In genomic region chr1:228100822-228101613, GRCh38 we compare ENCODE assay signal across 9 cellular contexts. TPM values are rescaled to one million over a fixed set of nuclear protein-coding genes. Genes with fewer than 3 reads are reported as not detected.
DNase-seq lines count a peak whose midpoint lies in the region; FAIRE-seq and TF ChIP-seq lines count a peak whose summit lies in the region.
"Had no signal": no experiment of that assay in that cellular context is flagged by ENCODE, and none has a peak within 500 bp of the region (broad histone marks: within the 10 kb centered on the region; RNA-seq: fewer than 3 reads in every experiment).

No MANE protein-coding gene starts in this region.

- TSS peak; percentile 77 for BruUV-seq in mammary epithelial cell (replicated peaks; lab: Mats Ljungman, UMichigan)

- H3K27me3 Mint-ChIP-seq in IgD-negative memory B cell (no peaks in the 10 kb centered on the region), osteocyte (ENCODE audit: unreplicated experiment) (no peaks in the 10 kb centered on the region)

- intact Hi-C loops in mammary epithelial cell (cut with micrococcal nuclease): loop anchor here (5.0 kb wide), 1 partner anchor 41 kb away; the partner anchor contains the start of gene GUK1

- no peak for TF ChIP-seq CTCF in D721Med (IDR thresholded peaks at IDR 0.05; ENCODE audit: insufficient read depth, missing control alignments)
- TF ChIP-seq CTCF in mammary epithelial cell (conservative IDR thresholded peaks at IDR 0.05 in 1 of 2, IDR thresholded peaks at IDR 0.05 in 1 of 2; ENCODE audit: extremely low read depth in 1 of 2, insufficient read depth in 1 of 2, low read depth in 1 of 2, low read length in 2 of 2): no peak
- no peak for TF ChIP-seq CTCF in osteocyte (IDR thresholded peaks at IDR 0.05)

- peak overlapping the region in 2 of 3 experiments; percentile 82 to 96 for H3K4me3 ChIP-seq in mammary epithelial cell (replicated peaks in 1 of 3; ENCODE audit: insufficient read depth in 1 of 3, low read depth in 2 of 3, low read length in 3 of 3)

- H3K27me3 ChIP-seq in mammary epithelial cell (ENCODE audit: insufficient read depth, low read length): no peaks in the 10 kb centered on the region

- H3K9me3 ChIP-seq in mammary epithelial cell (replicated peaks; ENCODE audit: insufficient read depth, low read length): no peaks in the 10 kb centered on the region

- H4K20me1 ChIP-seq in mammary epithelial cell (ENCODE audit: insufficient read depth, low read length): peaks cover 12% of the 10 kb centered on the region

- 80% methylated on average over 10 of the region's 12 CpGs for WGBS in mammary epithelial cell (ENCODE audit: low coverage, missing lambda C conversion rate)

- peak; percentile 21 for DNase-seq in D721Med (ENCODE audit: insufficient read length, low spot score)
- DNase-seq in mammary epithelial cell: no peak
- DNase-seq in osteocyte (ENCODE audit: extremely low spot score, unreplicated experiment): no peak
- DNase-seq in NOMO-1 (lab: John Stamatoyannopoulos, UW; ENCODE audit: unreplicated experiment in 2 of 2): no peak
- DNase-seq in MV-4-11 (lab: John Stamatoyannopoulos, UW): no peak
- no peak for DNase-seq in epidermal melanocyte (ENCODE audit: insufficient read length, low spot score)
- DNase-seq: stimulated activated CD8-positive, alpha-beta memory T cell treated with anti-CD3 and anti-CD28 coated beads, Interleukin-4, amount 100 ng/mL, for 48 hours had no signal

- no peak overlapping the region for H2AFZ ChIP-seq in mammary epithelial cell (ENCODE audit: low read depth, low read length)

- no peak for FAIRE-seq in D721Med (lab: Jason Lieb, UNC)
- FAIRE-seq: colon had no signal

- peak overlapping the region in 2 of 3 donors; percentile 41 to 87 for H3K27ac Mint-ChIP-seq in IgD-negative memory B cell
- H3K27ac Mint-ChIP-seq in osteocyte (ENCODE audit: unreplicated experiment): peak overlapping the region; percentile 41

- no peak overlapping the region for H3K9ac ChIP-seq in mammary epithelial cell (ENCODE audit: insufficient read depth, low read length)

- dilution Hi-C loops in mammary epithelial cell (cut with HindIII; ENCODE audit: low sequenced_read_pairs): no loop called here

- H3K36me3 Mint-ChIP-seq in IgD-negative memory B cell (no peaks in the 10 kb centered on the region), osteocyte (ENCODE audit: unreplicated experiment) (peaks cover 20% of the 10 kb centered on the region)

- H3K4me1 Mint-ChIP-seq in IgD-negative memory B cell (peaks cover 9 to 15% (median 12%) of the 10 kb centered on the region in 3 donors), osteocyte (ENCODE audit: unreplicated experiment) (peaks cover 18% of the 10 kb centered on the region)

- in situ Hi-C loops in mammary epithelial cell (cut with MboI; ENCODE audit: low sequenced_read_pairs in 2 of 2): no loop called here

- H3K4me2 ChIP-seq in mammary epithelial cell (ENCODE audit: insufficient read depth, low read depth, low read length): peak overlapping the region; percentile 93

- CTCF ChIA-PET in mammary epithelial cell (lab: Charles Lee; ENCODE audit: low non-redundant PET): no interaction called here

- H3K4me3 Mint-ChIP-seq in IgD-negative memory B cell (peak overlapping the region; percentile 81 to 98 (median 90)), osteocyte (ENCODE audit: unreplicated experiment) (peak overlapping the region; percentile 65)

- H3K36me3 ChIP-seq in mammary epithelial cell (ENCODE audit: insufficient read depth, low read length): peaks cover 8% of the 10 kb centered on the region

- peaks cover 6% of the 10 kb centered on the region for H3K4me1 ChIP-seq in mammary epithelial cell (ENCODE audit: insufficient read depth, low read length)

- H3K79me2 ChIP-seq in mammary epithelial cell (ENCODE audit: insufficient read depth, low read length): peaks cover 69% of the 10 kb centered on the region

- no peak overlapping the region for H3K27ac ChIP-seq in mammary epithelial cell (ENCODE audit: insufficient read depth, low read depth, low read length)

- H3K9me3 Mint-ChIP-seq in IgD-negative memory B cell: no peaks in the 10 kb centered on the region
- no peaks in the 10 kb centered on the region for H3K9me3 Mint-ChIP-seq in osteocyte (ENCODE audit: unreplicated experiment)

RNA-seq across cellular contexts. Expression of gene C1orf35, which starts 2.1 kb away (rescaled TPM):
- polyA plus RNA-seq in IgD-negative memory B cell: 15.8 TPM
- total RNA-seq in mammary epithelial cell: 10 to 100 TPM in 1 of 2 donors, 1 to 10 TPM in 1; 5.7 to 19.6 TPM
- 14.5 TPM for polyA plus RNA-seq in mammary epithelial cell
- 9.7 TPM for polyA minus RNA-seq in mammary epithelial cell
- total RNA-seq in osteocyte: 13.0 and 13.6 TPM in 2 replicates

RNA-seq across cellular contexts. Expression of gene MRPL55, which starts 8.1 kb away (rescaled TPM):
- polyA plus RNA-seq in IgD-negative memory B cell: 146 TPM
- 10 to 100 TPM; 37.7 to 42.3 TPM for total RNA-seq in mammary epithelial cell
- polyA plus RNA-seq in mammary epithelial cell: 66.4 TPM
- 11.7 TPM for polyA minus RNA-seq in mammary epithelial cell
- total RNA-seq in osteocyte: 46.1 and 47.4 TPM in 2 replicates

RNA-seq across cellular contexts. Expression of gene ARF1, which starts 18.5 kb away (rescaled TPM):
- 428 TPM for polyA plus RNA-seq in IgD-negative memory B cell
- total RNA-seq in mammary epithelial cell: 100 to 1,000 TPM; 327 to 372 TPM
- polyA plus RNA-seq in mammary epithelial cell: 595 TPM
- 273 TPM for polyA minus RNA-seq in mammary epithelial cell
- total RNA-seq in osteocyte: 305 and 306 TPM in 2 replicates

RNA-seq across cellular contexts. Expression of gene GUK1, which starts 39.1 kb away (rescaled TPM):
- polyA plus RNA-seq in IgD-negative memory B cell: 250 TPM
- 100 to 1,000 TPM; 229 to 242 TPM for total RNA-seq in mammary epithelial cell
- polyA plus RNA-seq in mammary epithelial cell: 461 TPM
- 86.1 TPM for polyA minus RNA-seq in mammary epithelial cell
- total RNA-seq in osteocyte: 150 and 166 TPM in 2 replicates

RNA-seq across cellular contexts. Expression of gene GJC2, which starts 48.7 kb away (rescaled TPM):
- polyA plus RNA-seq in IgD-negative memory B cell (not detected), mammary epithelial cell (0.14 TPM)
- total RNA-seq in mammary epithelial cell (under 1 TPM; 0.33 to 0.47 TPM), osteocyte (1.6 TPM in 2 replicates)
- not detected for polyA minus RNA-seq in mammary epithelial cell
